1 cellular context compared by ENCODE assay signal in genomic region chr17:78086740-78087139, GRCh38.
TF ChIP-seq lines count a peak whose summit lies in the region.

No MANE protein-coding gene starts in this region.

TF ChIP-seq in HepG2, 621 proteins besides CTCF, POLR2A, EP300 and RAD21:
- TF ChIP-seq ZNF567 (CRISPR knock-in tag; IDR thresholded peaks at IDR 0.05; ENCODE audit: borderline replicate concordance) (no peak), SOX6 (IDR thresholded peaks at IDR 0.05) (no peak), SOX6 (CRISPR knock-in tag; IDR thresholded peaks at IDR 0.05) (no peak), TFAP4 (IDR thresholded peaks at IDR 0.05; ENCODE audit: borderline replicate concordance, low read depth) (no peak), ARID5B (CRISPR knock-in tag; IDR thresholded peaks at IDR 0.05) (no peak), EHMT2 (IDR thresholded peaks at IDR 0.05; ENCODE audit: borderline replicate concordance, low read depth, low read length) (no peak), ZNF652 (CRISPR knock-in tag; IDR thresholded peaks at IDR 0.05; ENCODE audit: borderline replicate concordance, low read depth) (no peak), ZNF687 (CRISPR knock-in tag; IDR thresholded peaks at IDR 0.05) (peak; percentile 15; the same call in 1 of the 2 replicates)
